Comparison of ENCODE assay signal across 11 cellular contexts in the genomic region with DNA sequence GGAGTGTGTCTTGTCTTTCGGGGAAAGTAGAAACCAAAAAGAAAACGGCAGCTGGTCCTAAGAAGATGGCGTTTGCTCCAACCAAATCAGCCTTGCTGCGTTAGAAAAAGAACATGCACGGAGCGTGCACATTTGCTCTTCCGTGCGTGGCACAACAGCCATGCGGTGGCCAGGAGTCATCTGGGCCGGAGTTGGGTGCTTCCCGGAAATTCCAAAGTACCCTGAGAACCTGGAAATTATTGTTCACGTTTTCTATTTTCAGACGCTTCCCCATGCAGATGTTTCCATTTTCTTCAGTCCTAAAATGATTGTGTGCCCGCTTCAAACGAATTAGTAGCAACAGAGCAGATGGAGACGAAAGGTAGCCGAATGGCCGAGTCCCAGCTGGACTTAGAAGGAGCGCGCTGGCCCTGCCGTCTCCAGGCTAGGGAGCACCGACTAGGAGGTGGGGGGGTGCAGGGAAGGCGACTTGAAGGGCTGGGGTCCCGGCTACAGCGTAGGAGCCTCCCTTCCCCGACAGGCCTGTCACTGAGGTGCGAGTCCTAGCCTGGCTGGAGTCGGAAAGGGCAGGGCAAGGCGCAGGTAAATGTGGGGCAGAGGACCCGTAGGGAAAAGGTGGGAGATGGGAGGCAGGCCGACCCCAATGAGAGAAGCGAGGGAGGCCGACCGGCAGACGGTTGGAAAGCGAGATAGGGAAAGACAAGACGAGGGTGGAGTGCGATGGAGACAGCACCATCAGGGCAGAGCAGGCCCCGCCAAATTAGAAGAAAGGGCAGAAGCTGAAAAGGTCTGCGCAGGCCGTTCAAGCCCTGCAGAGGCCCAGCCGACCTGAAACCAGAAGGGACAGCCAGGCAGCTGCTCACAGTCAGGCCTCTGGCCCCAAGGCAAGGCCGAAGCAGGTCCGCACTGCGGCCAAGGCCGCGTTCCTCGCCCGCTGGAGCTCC. TPM values are rescaled to one million over a fixed set of nuclear protein-coding genes. Genes with fewer than 3 reads are reported as not detected.
DNase-seq lines count a peak whose midpoint lies in the region; ATAC-seq, FAIRE-seq and TF ChIP-seq lines count a peak whose summit lies in the region.
"Had no signal": no experiment of that assay in that cellular context is flagged by ENCODE, and none has a peak within 500 bp of the region (broad histone marks: within the 10 kb centered on the region; RNA-seq: fewer than 3 reads in every experiment).

No MANE protein-coding gene starts in this region.

- peak overlapping the region in 3 of 4 donors; percentile 70 to 93 (median 82) for H3K4me3 Mint-ChIP-seq in CD4-positive, CD25-positive, alpha-beta regulatory T cell
- peak overlapping the region; percentile 50 for H3K4me3 Mint-ChIP-seq in astrocyte (ENCODE audit: unreplicated experiment)
- peak overlapping the region; percentile 70 to 89 (median 80) for H3K4me3 Mint-ChIP-seq in naive thymus-derived CD4-positive, alpha-beta T cell

- intact Hi-C loops in naive thymus-derived CD4-positive, alpha-beta T cell (cut with micrococcal nuclease), result no loop called here

- CTCF ChIA-PET in naive thymus-derived CD4-positive, alpha-beta T cell (lab: Charles Lee), result interaction anchor here (0.8 kb wide), 1 partner anchor 9 kb away, joined by 3 read pairs; no protein-coding TSS in a partner anchor
- CTCF ChIA-PET in RWPE1 (lab: Yijun Ruan, JAX), result interaction anchor here (0.7 to 1.3 kb wide), 2 partner anchors 12 to 218 kb away, joined by 3 to 8 read pairs; no protein-coding TSS in a partner anchor

- H3K9me3 Mint-ChIP-seq in CD4-positive, CD25-positive, alpha-beta regulatory T cell, result peaks cover 0 to 6% (median 0%) of the 10 kb centered on the region in 7 donors
- H3K9me3 Mint-ChIP-seq in astrocyte (ENCODE audit: unreplicated experiment), result peaks cover 23% of the 10 kb centered on the region
- H3K9me3 Mint-ChIP-seq in naive thymus-derived CD4-positive, alpha-beta T cell, result peaks cover 0 to 8% (median 0%) of the 10 kb centered on the region in 11 donors

- peak overlapping the region in 1 of 3 donors; percentile 60 for H3K27ac Mint-ChIP-seq in CD4-positive, CD25-positive, alpha-beta regulatory T cell
- H3K27ac Mint-ChIP-seq in astrocyte (ENCODE audit: unreplicated experiment), result no peak overlapping the region
- peak overlapping the region in 3 of 9 donors; percentile 24 to 82 (median 75) for H3K27ac Mint-ChIP-seq in naive thymus-derived CD4-positive, alpha-beta T cell

- no peak for TF ChIP-seq CTCF in astrocyte (IDR thresholded peaks at IDR 0.05; ENCODE audit: insufficient read depth, low read depth, low read length)
- TF ChIP-seq CTCF in RWPE1 (conservative IDR thresholded peaks at IDR 0.05; ENCODE audit: low read depth), result no peak

- peaks cover 78% of the 10 kb centered on the region for H3K27me3 Mint-ChIP-seq in CD4-positive, CD25-positive, alpha-beta regulatory T cell
- peaks cover 65% of the 10 kb centered on the region for H3K27me3 Mint-ChIP-seq in astrocyte (ENCODE audit: low read depth, unreplicated experiment)
- peaks cover 63 to 79% (median 69%) of the 10 kb centered on the region in 5 donors for H3K27me3 Mint-ChIP-seq in naive thymus-derived CD4-positive, alpha-beta T cell

- H4K20me1 ChIP-seq in astrocyte (ENCODE audit: insufficient read depth, low read length), result peaks cover 1% of the 10 kb centered on the region

- no peak overlapping the region for H3K4me3 ChIP-seq in CD4-positive, CD25-positive, alpha-beta regulatory T cell (ENCODE audit: low read depth, low read length)
- H3K4me3 ChIP-seq in H7 (ENCODE audit: insufficient read depth, low read depth, low read length), result peak overlapping the region; percentile 44
- H3K4me3 ChIP-seq in astrocyte (ENCODE audit: insufficient read depth, low read depth, low read length), result no peak overlapping the region
- no peak overlapping the region for H3K4me3 ChIP-seq in naive thymus-derived CD4-positive, alpha-beta T cell (ENCODE audit: low read length)

- ATAC-seq in CD4-positive, CD25-positive, alpha-beta regulatory T cell (ENCODE audit: low read depth in 2 of 2), result no peak
- ATAC-seq in naive thymus-derived CD4-positive, alpha-beta T cell, result no peak
- no peak for ATAC-seq in HG03097 (IDR thresholded peaks at IDR 0.05; ENCODE audit: low FRiP score, unreplicated experiment)
- no peak for ATAC-seq in left lobe of liver

- FAIRE-seq in astrocyte (lab: Jason Lieb, UNC), result no peak
- FAIRE-seq: GM12891 had no signal

- no peaks in the 10 kb centered on the region for H3K9me3 ChIP-seq in CD4-positive, CD25-positive, alpha-beta regulatory T cell (ENCODE audit: control insufficient read depth in 2 of 2, low read length in 2 of 2)
- H3K9me3 ChIP-seq in astrocyte (ENCODE audit: insufficient read depth, low read depth, low read length), result peaks cover 12% of the 10 kb centered on the region
- no peaks in the 10 kb centered on the region for H3K9me3 ChIP-seq in naive thymus-derived CD4-positive, alpha-beta T cell (ENCODE audit: control insufficient read depth in 2 of 3, low read length in 3 of 3)

- POLR2A ChIA-PET in naive thymus-derived CD4-positive, alpha-beta T cell (lab: Charles Lee), result no interaction called here
- POLR2A ChIA-PET in RWPE1 (lab: Yijun Ruan, JAX; ENCODE audit: low non-redundant PET), result no interaction called here

- peaks cover 42% of the 10 kb centered on the region for H3K4me1 ChIP-seq in CD4-positive, CD25-positive, alpha-beta regulatory T cell (ENCODE audit: control insufficient read depth, insufficient read depth, low read length, poor library complexity, severe bottlenecking)
- H3K4me1 ChIP-seq in astrocyte (ENCODE audit: insufficient read depth, low read length), result peaks cover 5% of the 10 kb centered on the region
- H3K4me1 ChIP-seq in naive thymus-derived CD4-positive, alpha-beta T cell (ENCODE audit: control insufficient read depth in 2 of 2, insufficient read depth in 2 of 2, low read length in 2 of 2), result peaks cover 10 to 39% of the 10 kb centered on the region in 2 donors

- H3K36me3 Mint-ChIP-seq in CD4-positive, CD25-positive, alpha-beta regulatory T cell, result no peaks in the 10 kb centered on the region
- peaks cover 4% of the 10 kb centered on the region for H3K36me3 Mint-ChIP-seq in astrocyte (ENCODE audit: low read depth, unreplicated experiment)
- peaks cover 0 to 15% (median 4%) of the 10 kb centered on the region in 5 donors for H3K36me3 Mint-ChIP-seq in naive thymus-derived CD4-positive, alpha-beta T cell

- no peak for DNase-seq in CD4-positive, CD25-positive, alpha-beta regulatory T cell
- DNase-seq in H7 (peak; percentile 82), astrocyte (ENCODE audit: low read depth) (no peak), left lobe of liver (ENCODE audit: low spot score) (no peak), RWPE1 (ENCODE audit: low spot score) (no peak)
- DNase-seq in naive thymus-derived CD4-positive, alpha-beta T cell, result no peak
- no peak for DNase-seq in activated effector memory CD4-positive, alpha-beta T cell treated with Interleukin-2 at 50 U/mL for 16 hours
- DNase-seq: effector memory CD4-positive, alpha-beta T cell; NCI-H2171 had no signal

- H2AFZ ChIP-seq in astrocyte (ENCODE audit: low read depth, low read length), result peak overlapping the region; percentile 34

- no peak overlapping the region for H3K9ac ChIP-seq in astrocyte (ENCODE audit: low read length)

- H3K4me2 ChIP-seq in astrocyte (ENCODE audit: low read length), result no peak overlapping the region

- H3K79me2 ChIP-seq in astrocyte (ENCODE audit: insufficient read depth, low read length), result no peaks in the 10 kb centered on the region

- H3K4me1 Mint-ChIP-seq in CD4-positive, CD25-positive, alpha-beta regulatory T cell, result peaks cover 0 to 53% (median 19%) of the 10 kb centered on the region in 4 donors
- no peaks in the 10 kb centered on the region for H3K4me1 Mint-ChIP-seq in astrocyte (ENCODE audit: low read depth, unreplicated experiment)
- H3K4me1 Mint-ChIP-seq in naive thymus-derived CD4-positive, alpha-beta T cell, result peaks cover 29 to 55% (median 49%) of the 10 kb centered on the region in 7 donors

- no peak overlapping the region for H3K27ac ChIP-seq in CD4-positive, CD25-positive, alpha-beta regulatory T cell (ENCODE audit: insufficient read depth, low read length, poor library complexity, severe bottlenecking)
- H3K27ac ChIP-seq in astrocyte (ENCODE audit: low read depth, low read length) (no peak overlapping the region), RWPE1 (no peak overlapping the region)
- H3K27ac ChIP-seq in naive thymus-derived CD4-positive, alpha-beta T cell (ENCODE audit: low read depth, low read length), result no peak overlapping the region

- no peaks in the 10 kb centered on the region for H3K36me3 ChIP-seq in CD4-positive, CD25-positive, alpha-beta regulatory T cell (ENCODE audit: control insufficient read depth, insufficient read depth, low read length)
- H3K36me3 ChIP-seq in H7 (replicated peaks; ENCODE audit: control insufficient read depth, insufficient read depth, low read length), result no peaks in the 10 kb centered on the region
- no peaks in the 10 kb centered on the region for H3K36me3 ChIP-seq in astrocyte (ENCODE audit: insufficient read depth, low read length)
- H3K36me3 ChIP-seq in naive thymus-derived CD4-positive, alpha-beta T cell (ENCODE audit: control insufficient read depth in 2 of 3, insufficient read depth in 3 of 3, low read length in 3 of 3), result no peaks in the 10 kb centered on the region

- H3K27me3 ChIP-seq in CD4-positive, CD25-positive, alpha-beta regulatory T cell (ENCODE audit: control insufficient read depth, insufficient read depth, low read length), result peaks cover 26% of the 10 kb centered on the region
- H3K27me3 ChIP-seq in H7 (ENCODE audit: control insufficient read depth, insufficient read depth, low read length), result peaks cover 88% of the 10 kb centered on the region
- H3K27me3 ChIP-seq in astrocyte (ENCODE audit: insufficient read depth, low read length), result peaks cover 90% of the 10 kb centered on the region
- peaks cover 4 to 46% of the 10 kb centered on the region in 2 donors for H3K27me3 ChIP-seq in naive thymus-derived CD4-positive, alpha-beta T cell (ENCODE audit: control insufficient read depth in 2 of 2, insufficient read depth in 2 of 2, low read length in 2 of 2)

RNA-seq across cellular contexts. Expression of a gene that starts 1.4 kb away (rescaled TPM):
- not detected for total RNA-seq in CD4-positive, CD25-positive, alpha-beta regulatory T cell
- polyA plus RNA-seq in CD4-positive, CD25-positive, alpha-beta regulatory T cell, result not detected
- total RNA-seq in H7 (2014; rRNA removed; shearing (Covaris generic)), result 79.7 and 80.4 TPM in 2 replicates
- total RNA-seq in astrocyte (0.62 and 0.73 TPM in 2 replicates), left lobe of liver (not detected)
- under 1 TPM in 2 of 5 experiments, not detected in 3; 0.19 to 0.56 TPM for total RNA-seq in naive thymus-derived CD4-positive, alpha-beta T cell
- polyA plus RNA-seq in naive thymus-derived CD4-positive, alpha-beta T cell, result not detected

Comparison
In these comparisons a context has a peak if more than half of its experiments do, and no peak if none do; other contexts are left out.
1. RNA of a gene that starts 1.4 kb away (total RNA-seq): 79.7 to 80.4 TPM in H7; 0.62 to 0.73 TPM in astrocyte, not detected in left lobe of liver (single experiment), not detected in CD4-positive, CD25-positive, alpha-beta regulatory T cell (single experiment) and 0.19 to 0.56 TPM in naive thymus-derived CD4-positive, alpha-beta T cell; every median in the first group is over 10 times any median in the second.
2. Peak in every context shown above with its lines, with median percentiles within 50 percentile points of each other: H3K4me3 Mint-ChIP-seq.